Comparison of ENCODE assay signal across 8 cellular contexts in the genomic region with DNA sequence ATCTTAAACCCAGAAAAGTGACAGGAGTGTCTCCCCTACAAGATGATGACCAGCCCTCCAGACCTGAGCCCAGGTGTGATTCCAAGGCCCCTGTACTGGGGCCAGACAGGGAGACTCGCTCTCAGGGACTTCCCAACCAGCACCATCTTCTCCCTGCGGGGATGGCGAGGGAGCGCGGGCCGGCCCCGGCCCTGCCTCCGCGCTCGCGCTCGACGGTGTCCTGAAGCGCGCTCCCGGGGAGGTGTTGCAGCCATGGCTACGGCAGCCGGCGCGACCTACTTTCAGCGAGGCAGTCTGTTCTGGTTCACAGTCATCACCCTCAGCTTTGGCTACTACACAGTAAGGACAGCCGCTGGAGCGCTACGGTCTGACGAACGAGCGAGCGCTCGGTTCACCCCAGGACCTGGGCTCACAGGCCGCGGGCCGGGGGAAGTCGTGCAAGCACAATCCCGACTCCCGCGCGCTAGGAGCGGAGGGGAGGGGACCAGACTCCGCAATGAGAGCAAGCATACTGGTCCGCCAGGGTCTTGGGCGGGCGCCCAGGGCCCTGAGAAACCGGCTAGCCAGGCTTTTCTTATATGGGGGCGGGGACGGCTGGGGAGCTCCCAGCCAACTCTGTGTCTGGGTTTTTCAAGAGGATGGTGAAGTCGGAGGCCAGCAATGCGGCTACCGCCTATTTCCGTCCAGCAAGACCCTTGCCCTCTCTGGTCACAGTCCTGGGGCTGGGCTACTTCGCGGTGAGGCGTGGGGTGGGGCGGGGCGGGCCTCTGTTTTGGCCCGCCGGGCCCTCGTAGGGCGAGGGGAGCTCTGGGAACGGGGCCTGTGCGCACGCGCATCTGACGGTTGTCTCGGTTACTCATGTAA. TPM values are rescaled to one million over a fixed set of nuclear protein-coding genes. Genes with fewer than 3 reads are reported as not detected.
DNase-seq lines count a peak whose midpoint lies in the region; TF ChIP-seq lines count a peak whose summit lies in the region.

A gene with protein sequence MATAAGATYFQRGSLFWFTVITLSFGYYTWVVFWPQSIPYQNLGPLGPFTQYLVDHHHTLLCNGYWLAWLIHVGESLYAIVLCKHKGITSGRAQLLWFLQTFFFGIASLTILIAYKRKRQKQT (plus strand): TSS at position 218 of the 864 bp plus-strand sequence. CDS start 35 bp downstream, at position 253.

- no peak within 1 kb of the TSS for H3K23ac ChIP-seq in H9 (ENCODE audit: insufficient read length, low read depth, low read length)
- peak within 1 kb of the TSS; percentile 53 for H3K23ac ChIP-seq in neuronal stem cell (ENCODE audit: low read depth, low read length, poor library complexity)

- H4K20me1 ChIP-seq in H9 (ENCODE audit: control insufficient read depth, insufficient read depth, insufficient read length) = no peaks in the 10 kb centered on the region

- H3K56ac ChIP-seq in H9 (ENCODE audit: insufficient read length, low read depth, low read length) = no peak within 1 kb of the TSS

- H3K4me1 ChIP-seq in H9 (ENCODE audit: insufficient read depth, low read length) (no peaks in the 10 kb centered on the region), SJSA1 (replicated peaks) (peaks cover 14% of the 10 kb centered on the region; the same call in 1 of the 2 replicates), neuronal stem cell (ENCODE audit: control insufficient read depth in 2 of 2, insufficient read depth in 1 of 2, low read depth in 1 of 2, low read length in 2 of 2) (no peaks in the 10 kb centered on the region), subcutaneous abdominal adipose tissue (ENCODE audit: control insufficient read depth in 5 of 5, insufficient read depth in 5 of 5, low read length in 5 of 5) (peaks cover 0 to 22% (median 18%) of the 10 kb centered on the region in 5 donors)

- H3K27ac Mint-ChIP-seq in H9 = peak within 1 kb of the TSS; percentile 93 to 96 (median 94)

- H3K36me3 ChIP-seq in SJSA1 (no peaks in the 10 kb centered on the region), neuronal stem cell (replicated peaks in 1 of 2; ENCODE audit: control insufficient read depth in 2 of 2, insufficient read depth in 2 of 2, low read length in 2 of 2) (peaks cover 0 to 15% of the 10 kb centered on the region in 2 donors), subcutaneous abdominal adipose tissue (ENCODE audit: control insufficient read depth in 5 of 5, insufficient read depth in 5 of 5, low read length in 5 of 5) (peaks cover 0 to 10% (median 6%) of the 10 kb centered on the region in 5 donors)

- H4K91ac ChIP-seq in H9 (ENCODE audit: insufficient read length, low read depth, low read length) (no peak within 1 kb of the TSS), neuronal stem cell (ENCODE audit: low read depth, low read length, poor library complexity) (no peak within 1 kb of the TSS)

- H2BK12ac ChIP-seq in H9 (ENCODE audit: insufficient read length, low read depth, low read length) (no peak within 1 kb of the TSS), neuronal stem cell (ENCODE audit: low read length) (no peak within 1 kb of the TSS)

- no peak within 1 kb of the TSS for H3T11ph ChIP-seq in H9 (ENCODE audit: low read length)

- in situ Hi-C loops in G401 (cut with HindIII; ENCODE audit: low sequenced_read_pairs) = no loop called here

- peak within 1 kb of the TSS; percentile 19 for H3K27ac ChIP-seq in H9 (ENCODE audit: insufficient read length, low read depth, low read length)
- H3K27ac ChIP-seq in SJSA1 = peak within 1 kb of the TSS; percentile 65
- peak within 1 kb of the TSS; percentile 93 for H3K27ac ChIP-seq in neuronal stem cell (replicated peaks; ENCODE audit: low read length)
- peak within 1 kb of the TSS; percentile 97 for H3K27ac ChIP-seq in subcutaneous abdominal adipose tissue (ENCODE audit: low read depth, low read length)

- peaks cover 0 to 3% (median 3%) of the 10 kb centered on the region in 3 experiments; a peak in 3 of 7 replicates for H3K36me3 Mint-ChIP-seq in H9 (ENCODE audit: insufficient read depth in 1 of 3, low read depth in 3 of 3)

- H3K4me3 ChIP-seq in SJSA1 (peak within 1 kb of the TSS; percentile 59), neuronal stem cell (ENCODE audit: low read length in 2 of 2) (peak within 1 kb of the TSS; percentile 80 to 92), subcutaneous abdominal adipose tissue (ENCODE audit: low read depth in 1 of 5, low read length in 5 of 5) (peak within 1 kb of the TSS; percentile 84 to 98 (median 90))

- H3K23me2 ChIP-seq in H9 (ENCODE audit: insufficient read length, low read depth, low read length, poor library complexity, severe bottlenecking) = no peaks in the 10 kb centered on the region

- H3K14ac ChIP-seq in H9 (ENCODE audit: insufficient read depth, low read length) = peak within 1 kb of the TSS; percentile 89
- H3K14ac ChIP-seq in neuronal stem cell (ENCODE audit: low read length) = peak within 1 kb of the TSS; percentile 61

- H3K79me1 ChIP-seq in H9 (ENCODE audit: insufficient read depth, low read depth, low read length, poor library complexity, severe bottlenecking) (no peaks in the 10 kb centered on the region), neuronal stem cell (ENCODE audit: low read depth, low read length) (no peaks in the 10 kb centered on the region)

- DNase-seq in G401 (ENCODE audit: low spot score) (peak; percentile 88), H9 (peak; percentile 89), M059J (ENCODE audit: low read depth) (peak; percentile 86), SJSA1 (ENCODE audit: low read depth in 1 of 2, low spot score in 2 of 2) (peak; percentile 81 to 90), foreskin melanocyte (peak; percentile 83), neuronal stem cell (ENCODE audit: low spot score) (peak; percentile 79)
- DNase-seq in activated naive CD4-positive, alpha-beta T cell (lab: John Stamatoyannopoulos, UW) = peak; percentile 64 to 84 (median 76)

- peaks cover 17 to 18% of the 10 kb centered on the region in 2 experiments for H3K4me1 Mint-ChIP-seq in H9

- H2BK5ac ChIP-seq in H9 (ENCODE audit: insufficient read length, low read length) (no peak within 1 kb of the TSS), neuronal stem cell (ENCODE audit: low read length) (peak within 1 kb of the TSS; percentile 88)

- no peak within 1 kb of the TSS for H2BK15ac ChIP-seq in H9 (ENCODE audit: low read depth, low read length)
- no peak within 1 kb of the TSS for H2BK15ac ChIP-seq in neuronal stem cell (ENCODE audit: low read length)

- no peaks in the 10 kb centered on the region for H3K27me3 Mint-ChIP-seq in H9 (ENCODE audit: low read depth)

- no peak within 1 kb of the TSS for H4K5ac ChIP-seq in H9 (ENCODE audit: insufficient read length, low read depth, low read length)

- H3K9ac ChIP-seq in H9 (ENCODE audit: extremely low read depth, insufficient read length, low read length) (peak within 1 kb of the TSS; percentile 79), neuronal stem cell (ENCODE audit: low read depth, low read length, poor library complexity) (peak within 1 kb of the TSS; percentile 97), subcutaneous abdominal adipose tissue (ENCODE audit: low read length in 5 of 5) (peak within 1 kb of the TSS; percentile 78 to 98 (median 94))

- H3K79me2 ChIP-seq in H9 (ENCODE audit: insufficient read depth, low read length) = no peaks in the 10 kb centered on the region

- H3K27me3 ChIP-seq in H9 (ENCODE audit: insufficient read depth, low read length) (no peaks in the 10 kb centered on the region), SJSA1 (replicated peaks) (no peaks in the 10 kb centered on the region), neuronal stem cell (ENCODE audit: control insufficient read depth in 3 of 3, insufficient read depth in 3 of 3, low read depth in 1 of 3, low read length in 3 of 3) (no peaks in the 10 kb centered on the region), subcutaneous abdominal adipose tissue (ENCODE audit: control insufficient read depth in 5 of 5, insufficient read depth in 4 of 5, low read length in 5 of 5) (no peaks in the 10 kb centered on the region)

- H4K8ac ChIP-seq in H9 (replicated peaks; ENCODE audit: insufficient read length, low read depth, low read length) = no peak within 1 kb of the TSS
- peak within 1 kb of the TSS; percentile 94 for H4K8ac ChIP-seq in neuronal stem cell (ENCODE audit: low read depth, low read length)

- WGBS in H9 (ENCODE audit: extremely low coverage, insufficient read length, low lambda C conversion rate) = no CpG with 5 or more reads among the region's 64 CpGs
- WGBS in neuronal stem cell (ENCODE audit: extremely low coverage in 2 of 2, insufficient read length in 2 of 2, insufficient replicate concordance in 1 of 2), 2 donors = no CpG with 5 or more reads among the region's 64 CpGs

- H2AK5ac ChIP-seq in H9 (ENCODE audit: insufficient read length, low read length) (no peak within 1 kb of the TSS), neuronal stem cell (ENCODE audit: low read depth, low read length) (no peak within 1 kb of the TSS)

- H2BK20ac ChIP-seq in H9 (ENCODE audit: low read depth, low read length, poor library complexity, severe bottlenecking) = no peak within 1 kb of the TSS

- no peak for TF ChIP-seq CTCF in H9 (conservative IDR thresholded peaks at IDR 0.05)

- no peak within 1 kb of the TSS for H3K4ac ChIP-seq in H9 (ENCODE audit: low read depth, low read length)
- peak within 1 kb of the TSS; percentile 5 for H3K4ac ChIP-seq in neuronal stem cell (ENCODE audit: low read length)

- H2AFZ ChIP-seq in H9 (ENCODE audit: low read length) (peak within 1 kb of the TSS; percentile 19), neuronal stem cell (ENCODE audit: low read length) (peak within 1 kb of the TSS; percentile 94)

- peak within 1 kb of the TSS; percentile 80 for H3K18ac ChIP-seq in H9 (ENCODE audit: insufficient read length, low read depth, low read length)
- peak within 1 kb of the TSS; percentile 91 for H3K18ac ChIP-seq in neuronal stem cell (ENCODE audit: low read length)

- no peak within 1 kb of the TSS for H2BK120ac ChIP-seq in H9 (ENCODE audit: low read depth, low read length, poor library complexity, severe bottlenecking)
- H2BK120ac ChIP-seq in neuronal stem cell (ENCODE audit: low read depth, low read length) = no peak within 1 kb of the TSS

- H3K4me2 ChIP-seq in H9 (ENCODE audit: insufficient read depth, insufficient read length, low read length) = peak within 1 kb of the TSS; percentile 97
- peak within 1 kb of the TSS; percentile 60 for H3K4me2 ChIP-seq in neuronal stem cell (ENCODE audit: insufficient read depth, low read length, poor library complexity, severe bottlenecking)

- no peaks in the 10 kb centered on the region; a peak in 1 of 5 replicates for H3K9me3 Mint-ChIP-seq in H9

- no peaks in the 10 kb centered on the region for H3K9me3 ChIP-seq in H9 (ENCODE audit: control insufficient read depth, low read depth, low read length)
- H3K9me3 ChIP-seq in SJSA1 (replicated peaks) = no peaks in the 10 kb centered on the region
- H3K9me3 ChIP-seq in neuronal stem cell (replicated peaks in 1 of 2; ENCODE audit: control insufficient read depth in 2 of 2, insufficient read depth in 1 of 2, low read depth in 1 of 2, low read length in 2 of 2) = no peaks in the 10 kb centered on the region
- no peaks in the 10 kb centered on the region for H3K9me3 ChIP-seq in subcutaneous abdominal adipose tissue (ENCODE audit: control insufficient read depth in 5 of 5, low read length in 5 of 5)

- peak within 1 kb of the TSS; percentile 92 for H3K4me3 Mint-ChIP-seq in H9

RNA-seq across cellular contexts. Expression of the gene that starts here (rescaled TPM):
- total RNA-seq in G401 (2014; rRNA removed; shearing (Covaris generic)) = 14.0 TPM in 2 replicates
- total RNA-seq in H9 (2021) = 19.5 and 20.3 TPM in 2 replicates
- total RNA-seq in M059J (2014; rRNA removed; shearing (Covaris generic)) = 16.9 and 20.6 TPM in 2 replicates
- total RNA-seq in SJSA1 (2014; rRNA removed; shearing (Covaris generic)) = 0.25 and 9.0 TPM in 2 replicates
- 35.3 TPM for polyA plus RNA-seq in neuronal stem cell (2013, experiment 1 of 2)
- 36.1 TPM for polyA plus RNA-seq in neuronal stem cell (2013, experiment 2 of 2)

Comparison
In these comparisons a context has a peak if more than half of its experiments do, and no peak if none do; other contexts are left out.
1. Peak in every context shown above with its lines: DNase-seq, H3K4me3 ChIP-seq and H3K27ac ChIP-seq.
2. H3K27ac ChIP-seq: peak in every context shown above with its lines; median percentile 97 in subcutaneous abdominal adipose tissue; 93 in neuronal stem cell; 65 in SJSA1; 19 in H9.